1 cellular context compared by ENCODE assay signal in genomic region chr9:122446819-122447484, GRCh38.
TF ChIP-seq lines count a peak whose summit lies in the region.

No MANE protein-coding gene starts in this region.

TF ChIP-seq in K562, 482 proteins besides CTCF, POLR2A, EP300 and RAD21 (continued from another document and continues in another):
- peak; percentile 94 for TF ChIP-seq ZNF280A (IDR thresholded peaks at IDR 0.05; ENCODE audit: low read depth, partially characterized antibody)
- no peak for TF ChIP-seq FOXA3 (CRISPR knock-in tag; conservative IDR thresholded peaks at IDR 0.05 in 1 of 2, IDR thresholded peaks at IDR 0.05 in 1 of 2)
- no peak for TF ChIP-seq RBM39 (optimal IDR thresholded peaks at IDR 0.05; ENCODE audit: low read depth, low read length)
- no peak for TF ChIP-seq RBM15 (IDR thresholded peaks at IDR 0.05; ENCODE audit: insufficient read depth, low read length)
- no peak for TF ChIP-seq DDX20 (tag; IDR thresholded peaks at IDR 0.05; ENCODE audit: low read depth)
- no peak for TF ChIP-seq NKRF (IDR thresholded peaks at IDR 0.05; ENCODE audit: borderline replicate concordance)
- no peak for TF ChIP-seq BDP1 (IDR thresholded peaks at IDR 0.05; ENCODE audit: insufficient read depth, insufficient read length)
- TF ChIP-seq, protein P1, sequence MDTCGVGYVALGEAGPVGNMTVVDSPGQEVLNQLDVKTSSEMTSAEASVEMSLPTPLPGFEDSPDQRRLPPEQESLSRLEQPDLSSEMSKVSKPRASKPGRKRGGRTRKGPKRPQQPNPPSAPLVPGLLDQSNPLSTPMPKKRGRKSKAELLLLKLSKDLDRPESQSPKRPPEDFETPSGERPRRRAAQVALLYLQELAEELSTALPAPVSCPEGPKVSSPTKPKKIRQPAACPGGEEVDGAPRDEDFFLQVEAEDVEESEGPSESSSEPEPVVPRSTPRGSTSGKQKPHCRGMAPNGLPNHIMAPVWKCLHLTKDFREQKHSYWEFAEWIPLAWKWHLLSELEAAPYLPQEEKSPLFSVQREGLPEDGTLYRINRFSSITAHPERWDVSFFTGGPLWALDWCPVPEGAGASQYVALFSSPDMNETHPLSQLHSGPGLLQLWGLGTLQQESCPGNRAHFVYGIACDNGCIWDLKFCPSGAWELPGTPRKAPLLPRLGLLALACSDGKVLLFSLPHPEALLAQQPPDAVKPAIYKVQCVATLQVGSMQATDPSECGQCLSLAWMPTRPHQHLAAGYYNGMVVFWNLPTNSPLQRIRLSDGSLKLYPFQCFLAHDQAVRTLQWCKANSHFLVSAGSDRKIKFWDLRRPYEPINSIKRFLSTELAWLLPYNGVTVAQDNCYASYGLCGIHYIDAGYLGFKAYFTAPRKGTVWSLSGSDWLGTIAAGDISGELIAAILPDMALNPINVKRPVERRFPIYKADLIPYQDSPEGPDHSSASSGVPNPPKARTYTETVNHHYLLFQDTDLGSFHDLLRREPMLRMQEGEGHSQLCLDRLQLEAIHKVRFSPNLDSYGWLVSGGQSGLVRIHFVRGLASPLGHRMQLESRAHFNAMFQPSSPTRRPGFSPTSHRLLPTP (IDR thresholded peaks at IDR 0.05; ENCODE audit: borderline replicate concordance, extremely low read depth, insufficient read length), result no peak
- no peak for TF ChIP-seq CLOCK (CRISPR knock-in tag; IDR thresholded peaks at IDR 0.05; ENCODE audit: borderline replicate concordance)
- no peak for TF ChIP-seq RAD51 (IDR thresholded peaks at IDR 0.05; ENCODE audit: borderline replicate concordance, low read depth)
- TF ChIP-seq, protein P2, sequence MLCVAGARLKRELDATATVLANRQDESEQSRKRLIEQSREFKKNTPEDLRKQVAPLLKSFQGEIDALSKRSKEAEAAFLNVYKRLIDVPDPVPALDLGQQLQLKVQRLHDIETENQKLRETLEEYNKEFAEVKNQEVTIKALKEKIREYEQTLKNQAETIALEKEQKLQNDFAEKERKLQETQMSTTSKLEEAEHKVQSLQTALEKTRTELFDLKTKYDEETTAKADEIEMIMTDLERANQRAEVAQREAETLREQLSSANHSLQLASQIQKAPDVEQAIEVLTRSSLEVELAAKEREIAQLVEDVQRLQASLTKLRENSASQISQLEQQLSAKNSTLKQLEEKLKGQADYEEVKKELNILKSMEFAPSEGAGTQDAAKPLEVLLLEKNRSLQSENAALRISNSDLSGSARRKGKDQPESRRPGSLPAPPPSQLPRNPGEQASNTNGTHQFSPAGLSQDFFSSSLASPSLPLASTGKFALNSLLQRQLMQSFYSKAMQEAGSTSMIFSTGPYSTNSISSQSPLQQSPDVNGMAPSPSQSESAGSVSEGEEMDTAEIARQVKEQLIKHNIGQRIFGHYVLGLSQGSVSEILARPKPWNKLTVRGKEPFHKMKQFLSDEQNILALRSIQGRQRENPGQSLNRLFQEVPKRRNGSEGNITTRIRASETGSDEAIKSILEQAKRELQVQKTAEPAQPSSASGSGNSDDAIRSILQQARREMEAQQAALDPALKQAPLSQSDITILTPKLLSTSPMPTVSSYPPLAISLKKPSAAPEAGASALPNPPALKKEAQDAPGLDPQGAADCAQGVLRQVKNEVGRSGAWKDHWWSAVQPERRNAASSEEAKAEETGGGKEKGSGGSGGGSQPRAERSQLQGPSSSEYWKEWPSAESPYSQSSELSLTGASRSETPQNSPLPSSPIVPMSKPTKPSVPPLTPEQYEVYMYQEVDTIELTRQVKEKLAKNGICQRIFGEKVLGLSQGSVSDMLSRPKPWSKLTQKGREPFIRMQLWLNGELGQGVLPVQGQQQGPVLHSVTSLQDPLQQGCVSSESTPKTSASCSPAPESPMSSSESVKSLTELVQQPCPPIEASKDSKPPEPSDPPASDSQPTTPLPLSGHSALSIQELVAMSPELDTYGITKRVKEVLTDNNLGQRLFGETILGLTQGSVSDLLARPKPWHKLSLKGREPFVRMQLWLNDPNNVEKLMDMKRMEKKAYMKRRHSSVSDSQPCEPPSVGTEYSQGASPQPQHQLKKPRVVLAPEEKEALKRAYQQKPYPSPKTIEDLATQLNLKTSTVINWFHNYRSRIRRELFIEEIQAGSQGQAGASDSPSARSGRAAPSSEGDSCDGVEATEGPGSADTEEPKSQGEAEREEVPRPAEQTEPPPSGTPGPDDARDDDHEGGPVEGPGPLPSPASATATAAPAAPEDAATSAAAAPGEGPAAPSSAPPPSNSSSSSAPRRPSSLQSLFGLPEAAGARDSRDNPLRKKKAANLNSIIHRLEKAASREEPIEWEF (CRISPR knock-in tag; IDR thresholded peaks at IDR 0.05), result no peak
- TF ChIP-seq TCF3 (CRISPR knock-in tag; IDR thresholded peaks at IDR 0.05), result peak; percentile 98
- no peak for TF ChIP-seq NELFE (IDR thresholded peaks at IDR 0.05; ENCODE audit: insufficient read depth, insufficient read length)
- no peak for TF ChIP-seq ETV1 (tag; conservative IDR thresholded peaks at IDR 0.05; ENCODE audit: low read depth)
- TF ChIP-seq MLLT1 (IDR thresholded peaks at IDR 0.05), result peak; percentile 28 to 51; a peak in 2 of 4 replicates
- TF ChIP-seq STAT5A (IDR thresholded peaks at IDR 0.05; ENCODE audit: borderline replicate concordance, low read length), result peak; percentile 99
- peak; percentile 55 for TF ChIP-seq MTA3 (IDR thresholded peaks at IDR 0.05; ENCODE audit: borderline replicate concordance)
- TF ChIP-seq CBX3 (IDR thresholded peaks at IDR 0.05; ENCODE audit: borderline replicate concordance in 1 of 2, low read length in 2 of 2), result no peak
- no peak for TF ChIP-seq GATAD2A (IDR thresholded peaks at IDR 0.05)
- TF ChIP-seq ESRRB (CRISPR knock-in tag; IDR thresholded peaks at IDR 0.05; ENCODE audit: borderline replicate concordance), result no peak
- TF ChIP-seq TOE1 (IDR thresholded peaks at IDR 0.05; ENCODE audit: borderline replicate concordance), result no peak
- no peak for TF ChIP-seq TOE1 (CRISPR knock-in tag; IDR thresholded peaks at IDR 0.05; ENCODE audit: borderline replicate concordance, low read depth)
- TF ChIP-seq IRF1 (CRISPR knock-in tag; IDR thresholded peaks at IDR 0.05; ENCODE audit: borderline replicate concordance), result no peak
- TF ChIP-seq ZNF695 (CRISPR knock-in tag; IDR thresholded peaks at IDR 0.05), result no peak
- TF ChIP-seq ETS2 (tag; IDR thresholded peaks at IDR 0.05; ENCODE audit: borderline replicate concordance, poor library complexity, severe bottlenecking), result no peak
- no peak for TF ChIP-seq ILK (tag; IDR thresholded peaks at IDR 0.05; ENCODE audit: borderline replicate concordance, low read depth)
- TF ChIP-seq MAZ (CRISPR knock-in tag; conservative IDR thresholded peaks at IDR 0.05 in 1 of 2, IDR thresholded peaks at IDR 0.05 in 1 of 2), result peak in 1 of 2 experiments; percentile 36; a peak in 1 of 4 replicates
- peak; percentile 97 for TF ChIP-seq SMARCC2 (IDR thresholded peaks at IDR 0.05; ENCODE audit: low read depth)
- TF ChIP-seq ZNF354B (CRISPR knock-in tag; IDR thresholded peaks at IDR 0.05), result no peak
- peak; percentile 84 for TF ChIP-seq FOSL1 (tag; conservative IDR thresholded peaks at IDR 0.05)
- no peak for TF ChIP-seq SFPQ (IDR thresholded peaks at IDR 0.05; ENCODE audit: low read depth, low read length)
- no peak for TF ChIP-seq SP2 (IDR thresholded peaks at IDR 0.05; ENCODE audit: extremely low read depth, low read depth, low read length, poor library complexity, severe bottlenecking)
- no peak for TF ChIP-seq PREB (CRISPR knock-in tag; IDR thresholded peaks at IDR 0.05)
- no peak for TF ChIP-seq GABPB2 (CRISPR knock-in tag; conservative IDR thresholded peaks at IDR 0.05)
- peak; percentile 97 for TF ChIP-seq SOX6 (IDR thresholded peaks at IDR 0.05)
- TF ChIP-seq, protein P3, sequence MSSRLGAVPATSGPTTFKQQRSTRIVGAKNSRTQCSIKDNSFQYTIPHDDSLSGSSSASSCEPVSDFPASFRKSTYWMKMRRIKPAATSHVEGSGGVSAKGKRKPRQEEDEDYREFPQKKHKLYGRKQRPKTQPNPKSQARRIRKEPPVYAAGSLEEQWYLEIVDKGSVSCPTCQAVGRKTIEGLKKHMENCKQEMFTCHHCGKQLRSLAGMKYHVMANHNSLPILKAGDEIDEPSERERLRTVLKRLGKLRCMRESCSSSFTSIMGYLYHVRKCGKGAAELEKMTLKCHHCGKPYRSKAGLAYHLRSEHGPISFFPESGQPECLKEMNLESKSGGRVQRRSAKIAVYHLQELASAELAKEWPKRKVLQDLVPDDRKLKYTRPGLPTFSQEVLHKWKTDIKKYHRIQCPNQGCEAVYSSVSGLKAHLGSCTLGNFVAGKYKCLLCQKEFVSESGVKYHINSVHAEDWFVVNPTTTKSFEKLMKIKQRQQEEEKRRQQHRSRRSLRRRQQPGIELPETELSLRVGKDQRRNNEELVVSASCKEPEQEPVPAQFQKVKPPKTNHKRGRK (tag; IDR thresholded peaks at IDR 0.05), result no peak
- TF ChIP-seq NR2F6 (CRISPR knock-in tag; IDR thresholded peaks at IDR 0.05), result no peak
